9 cellular contexts compared by ENCODE assay signal in genomic region chr1:1917995-1918900, GRCh38. TPM values are rescaled to one million over a fixed set of nuclear protein-coding genes. Genes with fewer than 3 reads are reported as not detected.
A peak's percentile ranks its signal among the peaks of the same experiment; 100 is the strongest.
DNase-seq lines count a peak whose midpoint lies in the region; ATAC-seq, FAIRE-seq and TF ChIP-seq lines count a peak whose summit lies in the region.
"Had no signal": no experiment of that assay in that cellular context is flagged by ENCODE, and none has a peak within 500 bp of the region (broad histone marks: within the 10 kb centered on the region; RNA-seq: fewer than 3 reads in every experiment).

No MANE protein-coding gene starts in this region.

- H3K4me1 Mint-ChIP-seq in GM23338 = peaks cover 7% of the 10 kb centered on the region; the same call in 1 of the 3 replicates
- peaks cover 4% of the 10 kb centered on the region for H3K4me1 Mint-ChIP-seq in activated CD4-positive, alpha-beta memory T cell treated with anti-CD3 and anti-CD28 coated beads, Interleukin-2, amount 10 ng/mL, durations not matched to agents 7 days and 5 days

- no peaks in the 10 kb centered on the region for H3K36me3 Mint-ChIP-seq in GM23338 (ENCODE audit: low read depth)
- no peaks in the 10 kb centered on the region for H3K36me3 Mint-ChIP-seq in activated CD4-positive, alpha-beta memory T cell treated with anti-CD3 and anti-CD28 coated beads, Interleukin-2, amount 10 ng/mL, durations not matched to agents 7 days and 5 days (ENCODE audit: low read depth)

- peak overlapping the region; percentile 63; the same call in 1 of the 2 replicates for H2AFZ ChIP-seq in GM23338

- no peaks in the 10 kb centered on the region for H3K9me3 Mint-ChIP-seq in GM23338
- no peaks in the 10 kb centered on the region for H3K9me3 Mint-ChIP-seq in activated CD4-positive, alpha-beta memory T cell treated with anti-CD3 and anti-CD28 coated beads, Interleukin-2, amount 10 ng/mL, durations not matched to agents 7 days and 5 days

- 0 out of 2 replicates have a peak, but pooled peaks cover 8% of the 10 kb centered on the region for H3F3A ChIP-seq in GM23338 (replicated peaks; ENCODE audit: low read depth)

- ATAC-seq in GM23338 (no peak), GM18519 (IDR thresholded peaks at IDR 0.05; ENCODE audit: low FRiP score, unreplicated experiment) (no peak), HG03095 (IDR thresholded peaks at IDR 0.05; ENCODE audit: unreplicated experiment) (no peak)

- H3K36me3 ChIP-seq in GM23338 (ENCODE audit: insufficient read depth) (no peaks in the 10 kb centered on the region), iPS DF 6.9 (ENCODE audit: control insufficient read depth, insufficient read depth, low read length) (no peaks in the 10 kb centered on the region; the same call in 1 of the 2 replicates), small intestine (ENCODE audit: control insufficient read depth in 2 of 2, insufficient read depth in 2 of 2, low read length in 2 of 2) (no peaks in the 10 kb centered on the region)

- WGBS in iPS DF 6.9 (ENCODE audit: insufficient coverage, insufficient read length) = no CpG with 5 or more reads among the region's 46 CpGs
- 41 to 52% (median 45%) methylated on average over 33 to 46 of the region's 46 CpGs for WGBS in small intestine, 3 donors

- H3K27me3 ChIP-seq in GM23338 (ENCODE audit: insufficient read depth) (no peaks in the 10 kb centered on the region), iPS DF 6.9 (ENCODE audit: control insufficient read depth, insufficient read depth, low read length) (no peaks in the 10 kb centered on the region), small intestine (ENCODE audit: control insufficient read depth in 2 of 2, insufficient read depth in 2 of 2, low read length in 2 of 2) (no peaks in the 10 kb centered on the region)

- no peak overlapping the region for H3K27ac Mint-ChIP-seq in GM23338
- H3K27ac Mint-ChIP-seq in activated CD4-positive, alpha-beta memory T cell treated with anti-CD3 and anti-CD28 coated beads, Interleukin-2, amount 10 ng/mL, durations not matched to agents 7 days and 5 days = no peak overlapping the region

- H3K4me3 ChIP-seq in GM23338 = peak overlapping the region; percentile 76
- H3K4me3 ChIP-seq in iPS DF 6.9 (ENCODE audit: low read length) = peak overlapping the region; percentile 41
- H3K4me3 ChIP-seq in small intestine (ENCODE audit: low read depth in 1 of 2, low read length in 2 of 2) = peak overlapping the region in 1 of 2 donors; percentile 54

- H3K9me3 ChIP-seq in iPS DF 6.9 (ENCODE audit: control insufficient read depth, insufficient read depth, low read length) = no peaks in the 10 kb centered on the region
- no peaks in the 10 kb centered on the region for H3K9me3 ChIP-seq in small intestine (ENCODE audit: control insufficient read depth, low read depth)

- H4K20me1 ChIP-seq in GM23338 (replicated peaks; ENCODE audit: insufficient read depth) = no peaks in the 10 kb centered on the region

- POLR2A ChIA-PET in activated CD4-positive, alpha-beta memory T cell treated with anti-CD3 and anti-CD28 coated beads, Interleukin-2, amount 10 ng/mL, durations not matched to agents 7 days and 5 days (lab: Charles Lee) = no interaction called here
- POLR2A ChIA-PET in GM10248 (lab: Yijun Ruan, JAX) = interaction anchor here (1.0 kb wide), 1 partner anchor 9 kb away, joined by 6 read pairs; no protein-coding TSS in a partner anchor

- DNase-seq in GM23338 (ENCODE audit: low spot score) (no peak), iPS DF 6.9 (ENCODE audit: low read depth, low spot score) (no peak), small intestine (no peak), islet precursor cell (no peak), GM10248 (ENCODE audit: extremely low spot score) (no peak)
- no peak for DNase-seq in activated CD4-positive, alpha-beta memory T cell treated with anti-CD3 and anti-CD28 coated beads, Interleukin-2, amount 10 ng/mL, durations not matched to agents 7 days and 5 days

- no peaks in the 10 kb centered on the region for H3K79me2 ChIP-seq in GM23338 (replicated peaks; ENCODE audit: insufficient read depth)

- no peak for TF ChIP-seq CTCF in GM23338 (conservative IDR thresholded peaks at IDR 0.05; ENCODE audit: low read depth in 2 of 2)
- TF ChIP-seq CTCF in GM10248 (IDR thresholded peaks at IDR 0.05; ENCODE audit: control extremely low read depth, extremely low read depth, low read depth, missing control alignments) = no peak

- H3K9me2 ChIP-seq in GM23338 (ENCODE audit: insufficient read depth) = no peaks in the 10 kb centered on the region

- peaks cover 6% of the 10 kb centered on the region for H3K27me3 Mint-ChIP-seq in GM23338 (ENCODE audit: insufficient read depth, low read depth, poor library complexity)
- peaks cover 3% of the 10 kb centered on the region for H3K27me3 Mint-ChIP-seq in activated CD4-positive, alpha-beta memory T cell treated with anti-CD3 and anti-CD28 coated beads, Interleukin-2, amount 10 ng/mL, durations not matched to agents 7 days and 5 days

- no peak for FAIRE-seq in small intestine (lab: Jason Lieb, UNC)

- H3K27ac ChIP-seq in GM23338 (ENCODE audit: low read depth) (peak overlapping the region; percentile 72; the same call in 1 of the 2 replicates), iPS DF 6.9 (ENCODE audit: low read length) (no peak overlapping the region), small intestine (ENCODE audit: low read depth in 1 of 2, low read length in 1 of 2) (peak overlapping the region; percentile 52 to 63)

- CTCF ChIA-PET in activated CD4-positive, alpha-beta memory T cell treated with anti-CD3 and anti-CD28 coated beads, Interleukin-2, amount 10 ng/mL, durations not matched to agents 7 days and 5 days (lab: Charles Lee) = no interaction called here
- CTCF ChIA-PET in GM10248 (lab: Yijun Ruan, JAX) = interaction anchor here (1.4 kb wide), 1 partner anchor 9 kb away, joined by 6 read pairs; no protein-coding TSS in a partner anchor

- peak overlapping the region; percentile 86 for H3K4me2 ChIP-seq in GM23338

- H3K4me3 Mint-ChIP-seq in GM23338 = peak overlapping the region; percentile 64
- H3K4me3 Mint-ChIP-seq in activated CD4-positive, alpha-beta memory T cell treated with anti-CD3 and anti-CD28 coated beads, Interleukin-2, amount 10 ng/mL, durations not matched to agents 7 days and 5 days = peak overlapping the region; percentile 24

- no peaks in the 10 kb centered on the region; the same call in 1 of the 2 replicates for H3K4me1 ChIP-seq in GM23338 (ENCODE audit: insufficient read depth)
- peaks cover 5% of the 10 kb centered on the region for H3K4me1 ChIP-seq in iPS DF 6.9 (ENCODE audit: control insufficient read depth, insufficient read depth, low read length)
- peaks cover 2 to 5% of the 10 kb centered on the region in 2 donors for H3K4me1 ChIP-seq in small intestine (ENCODE audit: control insufficient read depth in 2 of 2, insufficient read depth in 1 of 2, low read depth in 1 of 2, low read length in 1 of 2)

TF ChIP-seq in GM23338, 12 proteins besides CTCF, POLR2A, EP300 and RAD21 (continues in another document):
- TF ChIP-seq EZH2phosphoT487 (IDR thresholded peaks at IDR 0.05; ENCODE audit: unreplicated experiment) (no peak), JUNB (IDR thresholded peaks at IDR 0.05; ENCODE audit: unreplicated experiment) (no peak), POLR2AphosphoS5 (IDR thresholded peaks at IDR 0.05; ENCODE audit: low read depth) (no peak), NANOG (IDR thresholded peaks at IDR 0.05; ENCODE audit: borderline replicate concordance) (no peak), EZH2 (IDR thresholded peaks at IDR 0.05; ENCODE audit: low read depth, unreplicated experiment) (no peak), CREB1 (CRISPR knock-in tag; IDR thresholded peaks at IDR 0.05; ENCODE audit: low read depth) (no peak), ZNF114 (CRISPR knock-in tag; IDR thresholded peaks at IDR 0.05) (no peak), REST (IDR thresholded peaks at IDR 0.05; ENCODE audit: unreplicated experiment) (no peak)

RNA-seq across cellular contexts. Expression of gene TMEM52, which starts 0.8 kb away (rescaled TPM):
- total RNA-seq in GM23338 (2014; rRNA removed; shearing (Covaris generic)) = 13.4 and 19.5 TPM in 2 replicates
- 22.0 and 25.0 TPM in 2 replicates for polyA plus RNA-seq in GM23338 (2016; fragmentation: Nextera tagmentation; extraction: Ambion mirVana)
- not detected for total RNA-seq in activated CD4-positive, alpha-beta memory T cell treated with anti-CD3 and anti-CD28 coated beads, Interleukin-2, amount 10 ng/mL, durations not matched to agents 7 days and 5 days
- polyA plus RNA-seq in small intestine = 1 to 10 TPM; 4.1 to 6.3 (median 4.6) TPM

RNA-seq across cellular contexts. Expression of gene CALML6, which starts 3.2 kb away (rescaled TPM):
- 0.82 and 0.87 TPM in 2 replicates for total RNA-seq in GM23338 (2014; rRNA removed; shearing (Covaris generic))
- polyA plus RNA-seq in GM23338 (2016; fragmentation: Nextera tagmentation; extraction: Ambion mirVana) = 0.42 TPM in 1 of 2 replicates, not detected in the other
- under 1 TPM; 0.25 to 0.38 TPM for total RNA-seq in activated CD4-positive, alpha-beta memory T cell treated with anti-CD3 and anti-CD28 coated beads, Interleukin-2, amount 10 ng/mL, durations not matched to agents 7 days and 5 days
- under 1 TPM in 1 of 3 donors, not detected in 2; 0.18 TPM for polyA plus RNA-seq in small intestine
- total RNA-seq: pulmonary artery endothelial cell had no signal

RNA-seq across cellular contexts. Expression of gene GNB1, which starts 27.4 kb away (rescaled TPM):
- total RNA-seq in GM23338 (2014; rRNA removed; shearing (Covaris generic)) = 138 and 147 TPM in 2 replicates
- polyA plus RNA-seq in GM23338 (2016; fragmentation: Nextera tagmentation; extraction: Ambion mirVana) (65.4 and 78.6 TPM in 2 replicates), small intestine (100 to 1,000 TPM; 169 to 214 (median 175) TPM)
- total RNA-seq in activated CD4-positive, alpha-beta memory T cell treated with anti-CD3 and anti-CD28 coated beads, Interleukin-2, amount 10 ng/mL, durations not matched to agents 7 days and 5 days = 100 to 1,000 TPM; 428 to 431 TPM

Comparison
In these comparisons a context has a peak if more than half of its experiments do, and no peak if none do; other contexts are left out.
1. RNA of gene TMEM52, which starts 0.8 kb away (total RNA-seq): 13.4 to 19.5 TPM in GM23338; not detected in activated CD4-positive, alpha-beta memory T cell treated with anti-CD3 and anti-CD28 coated beads, Interleukin-2, amount 10 ng/mL, durations not matched to agents 7 days and 5 days; every median in the first group is over 10 times any median in the second.